8 cellular contexts compared by ENCODE assay signal in genomic region chr7:139341776-139342244, GRCh38. TPM values are rescaled to one million over a fixed set of nuclear protein-coding genes. Genes with fewer than 3 reads are reported as not detected.
DNase-seq lines count a peak whose midpoint lies in the region; ATAC-seq and TF ChIP-seq lines count a peak whose summit lies in the region.

No MANE protein-coding gene starts in this region.

- 0 out of 2 replicates have a peak overlapping the region, but pooled peaks have one; percentile 23 for H2AFZ ChIP-seq in Karpas-422 (ENCODE audit: low read length)

- no peak for DNase-seq in Karpas-422
- DNase-seq in KBM-7 = no peak
- no peak for DNase-seq in OCI-M2 (lab: John Stamatoyannopoulos, UW; ENCODE audit: unreplicated experiment)
- DNase-seq in stimulated activated CD4-positive, alpha-beta T cell treated with anti-CD3 and anti-CD28 coated beads, Interleukin-15, amount 100 ng/mL, for 24 hours = no peak

- no peaks in the 10 kb centered on the region for H3K27me3 Mint-ChIP-seq in dendritic cell treated with granulocyte-macrophage colony-stimulating factor and Interleukin-4, amounts not matched to agents 40 ng/mL and 50 ng/mL, for 4 days
- peaks cover 6% of the 10 kb centered on the region for H3K27me3 Mint-ChIP-seq in nephron (ENCODE audit: low read depth)

- TF ChIP-seq CTCF in GM12875 (IDR thresholded peaks at IDR 0.05; ENCODE audit: borderline replicate concordance, insufficient read depth, low read depth, low read length) = no peak
- no peak for TF ChIP-seq CTCF in nephron (IDR thresholded peaks at IDR 0.05; ENCODE audit: unreplicated experiment in 3 of 3)

- intact Hi-C loops in dendritic cell treated with granulocyte-macrophage colony-stimulating factor and Interleukin-4, amounts not matched to agents 40 ng/mL and 50 ng/mL, for 4 days (cut with micrococcal nuclease) = loop anchor here (1.0 to 2.0 kb wide), 3 partner anchors 17 to 233 kb away; partner anchors contain the start of genes LUC7L2, UBN2 and ZC3HAV1

- peaks cover 17% of the 10 kb centered on the region for H3K36me3 ChIP-seq in Karpas-422 (ENCODE audit: insufficient read depth, low read length)

- H3K9ac ChIP-seq in Karpas-422 (ENCODE audit: low read length) = peak overlapping the region; percentile 99

- peaks cover 29% of the 10 kb centered on the region for H3K79me2 ChIP-seq in Karpas-422 (ENCODE audit: low read length)

- peaks cover 30% of the 10 kb centered on the region for H3K36me3 Mint-ChIP-seq in dendritic cell treated with granulocyte-macrophage colony-stimulating factor and Interleukin-4, amounts not matched to agents 40 ng/mL and 50 ng/mL, for 4 days (ENCODE audit: low read depth)
- peaks cover 27% of the 10 kb centered on the region for H3K36me3 Mint-ChIP-seq in nephron (ENCODE audit: low read depth)

- H3K4me3 Mint-ChIP-seq in dendritic cell treated with granulocyte-macrophage colony-stimulating factor and Interleukin-4, amounts not matched to agents 40 ng/mL and 50 ng/mL, for 4 days = peak overlapping the region; percentile 86
- peak overlapping the region; percentile 91 to 93 (median 91) for H3K4me3 Mint-ChIP-seq in nephron

- H3K4me1 ChIP-seq in Karpas-422 (ENCODE audit: low read length) = peaks cover 41% of the 10 kb centered on the region

- H3K9me2 ChIP-seq in Karpas-422 (replicated peaks; ENCODE audit: insufficient read depth, low read length) = no peaks in the 10 kb centered on the region; the same call in 1 of the 2 replicates

- peak overlapping the region; percentile 90 for H3K27ac ChIP-seq in Karpas-422 (ENCODE audit: low read length)

- peak overlapping the region; percentile 100 for H3K27ac Mint-ChIP-seq in dendritic cell treated with granulocyte-macrophage colony-stimulating factor and Interleukin-4, amounts not matched to agents 40 ng/mL and 50 ng/mL, for 4 days
- H3K27ac Mint-ChIP-seq in nephron = peak overlapping the region; percentile 100

- H3K27me3 ChIP-seq in Karpas-422 (ENCODE audit: low read length) = no peaks in the 10 kb centered on the region

- ATAC-seq in GM18909 (IDR thresholded peaks at IDR 0.05; ENCODE audit: poor library complexity, unreplicated experiment) = no peak

- in situ Hi-C loops in KBM-7 (cut with MboI; ENCODE audit: low pct_unique_long_range_greater_than_20kb, low sequenced_read_pairs) = no loop called here

- peak overlapping the region; percentile 88 for H3K4me2 ChIP-seq in Karpas-422 (ENCODE audit: low read depth, low read length, poor library complexity, severe bottlenecking)

- no peaks in the 10 kb centered on the region for H4K20me1 ChIP-seq in Karpas-422 (ENCODE audit: insufficient read depth, low read depth, low read length)

- H3K4me1 Mint-ChIP-seq in dendritic cell treated with granulocyte-macrophage colony-stimulating factor and Interleukin-4, amounts not matched to agents 40 ng/mL and 50 ng/mL, for 4 days (ENCODE audit: low read depth) = peaks cover 28% of the 10 kb centered on the region
- H3K4me1 Mint-ChIP-seq in nephron = peaks cover 8% of the 10 kb centered on the region

- no peaks in the 10 kb centered on the region for H3K9me3 ChIP-seq in Karpas-422 (ENCODE audit: low read length)

- H3K9me3 Mint-ChIP-seq in dendritic cell treated with granulocyte-macrophage colony-stimulating factor and Interleukin-4, amounts not matched to agents 40 ng/mL and 50 ng/mL, for 4 days = no peaks in the 10 kb centered on the region
- H3K9me3 Mint-ChIP-seq in nephron = peaks cover 11% of the 10 kb centered on the region

- peak overlapping the region; percentile 96 for H3K4me3 ChIP-seq in GM12875 (ENCODE audit: low read depth, low read length)
- H3K4me3 ChIP-seq in Karpas-422 (ENCODE audit: low read length) = peak overlapping the region; percentile 95

RNA-seq across cellular contexts. Expression of gene FMC1, which starts 0.7 kb away (rescaled TPM):
- total RNA-seq in Karpas-422 (2014; rRNA removed; shearing (Covaris generic); ENCODE audit: low replicate concordance) = 18.0 and 24.7 TPM in 2 replicates

RNA-seq across cellular contexts. Expression of gene LUC7L2, which starts 17.9 kb away (rescaled TPM):
- total RNA-seq in Karpas-422 (2014; rRNA removed; shearing (Covaris generic); ENCODE audit: low replicate concordance) = 66.2 and 82.0 TPM in 2 replicates
